In the genomic region with DNA sequence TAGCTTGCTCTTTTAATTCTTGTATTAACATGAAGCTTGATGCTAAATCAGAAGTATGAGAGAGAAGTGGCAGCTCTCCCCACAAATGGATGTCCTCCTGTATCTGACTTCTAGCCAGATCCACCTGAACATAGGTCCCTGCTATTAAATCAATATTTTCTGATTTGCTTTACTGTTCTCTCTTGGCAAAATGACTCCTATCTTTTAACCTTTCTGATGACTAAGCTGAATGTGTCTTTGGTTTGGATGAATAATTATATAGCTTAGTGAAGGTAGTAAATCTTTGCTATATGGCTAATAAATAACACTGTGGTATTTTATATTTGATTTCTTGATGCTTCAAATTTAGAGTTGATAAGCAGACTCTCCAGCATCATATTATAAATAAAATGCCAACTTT, we compare ENCODE assay signal across 27 cellular contexts. TPM values are rescaled to one million over a fixed set of nuclear protein-coding genes. Genes with fewer than 3 reads are reported as not detected.
"Had no signal": no experiment of that assay in that cellular context is flagged by ENCODE, and none has a peak within 500 bp of the region (broad histone marks: within the 10 kb centered on the region; RNA-seq: fewer than 3 reads in every experiment).

No MANE protein-coding gene starts in this region.

- ATAC-seq: heart left ventricle; left cardiac atrium; lower lobe of right lung; natural killer cell; right cardiac atrium; stimulated activated effector memory CD8-positive, alpha-beta T cell treated with anti-CD3 and anti-CD28 coated beads, Interleukin-12 subunit alpha, Interleukin-12 subunit beta, amount 100 ng/mL, for 72 hours; stimulated activated naive CD8-positive, alpha-beta T cell treated with anti-CD3 and anti-CD28 coated beads, Interleukin-15, Interleukin-2, amounts not matched to agents 100 U/mL and 50 U/mL, for 24 hours had no signal

- H3K9me3 ChIP-seq: heart left ventricle, left ventricle myocardium inferior, lower lobe of right lung, ovary, suprapubic skin, thyroid gland had no signal

- H3K4me2 ChIP-seq: neural progenitor cell, smooth muscle cell had no signal

- H3K4me1 ChIP-seq: heart left ventricle, left ventricle myocardium inferior, lower lobe of right lung, suprapubic skin, thyroid gland had no signal

- H3K9ac ChIP-seq: neural progenitor cell had no signal

- H3K27ac ChIP-seq: dorsolateral prefrontal cortex, heart left ventricle, left ventricle myocardium inferior, lower lobe of right lung, neural progenitor cell, ovary, suprapubic skin, thyroid gland had no signal

- FAIRE-seq: urothelium cell line had no signal

- DNase-seq: cortex of kidney; dorsolateral prefrontal cortex; effector CD8-positive, alpha-beta T cell; heart left ventricle; hippocampal formation; islet precursor cell; left cardiac atrium; left ventricle myocardium inferior; lower lobe of right lung; natural killer cell; nucleus accumbens; ovary; right cardiac atrium; stimulated activated CD4-positive, alpha-beta T cell treated with anti-CD3 and anti-CD28 coated beads, Interleukin-2, amount 100 ng/mL, for 48 hours; stimulated activated CD8-positive, alpha-beta memory T cell treated with anti-CD3 and anti-CD28 coated beads, Interleukin-4, amount 100 ng/mL, for 48 hours; stimulated activated naive CD8-positive, alpha-beta T cell treated with anti-CD3 and anti-CD28 coated beads, Interleukin-15, Interleukin-2, amounts not matched to agents 100 U/mL and 50 U/mL, for 24 hours; thyroid gland had no signal

- H3K36me3 ChIP-seq: heart left ventricle, left ventricle myocardium inferior, lower lobe of right lung, neural progenitor cell, ovary, suprapubic skin, thyroid gland had no signal

- H2AFZ ChIP-seq: neural progenitor cell had no signal

- H3K27me3 ChIP-seq: dorsolateral prefrontal cortex, heart left ventricle, neural progenitor cell, ovary, suprapubic skin, thyroid gland had no signal

- H3K4me3 ChIP-seq: dorsolateral prefrontal cortex, heart left ventricle, left ventricle myocardium inferior, lower lobe of right lung, neural progenitor cell, ovary, smooth muscle cell, suprapubic skin, thyroid gland had no signal

RNA-seq across cellular contexts. Expression of gene ARL14, which starts 28.3 kb away (rescaled TPM):
- total RNA-seq: dorsolateral prefrontal cortex, frontal cortex, glomerular endothelial cell, heart left ventricle, left cardiac atrium, left ventricle myocardium inferior, lower lobe of right lung, mesothelial cell of epicardium, myocyte, natural killer cell, ovary, posterior vena cava, right cardiac atrium, suprapubic skin, thyroid gland had no signal
- polyA plus RNA-seq: heart left ventricle, ovary, smooth muscle cell had no signal
